In the genomic region with DNA sequence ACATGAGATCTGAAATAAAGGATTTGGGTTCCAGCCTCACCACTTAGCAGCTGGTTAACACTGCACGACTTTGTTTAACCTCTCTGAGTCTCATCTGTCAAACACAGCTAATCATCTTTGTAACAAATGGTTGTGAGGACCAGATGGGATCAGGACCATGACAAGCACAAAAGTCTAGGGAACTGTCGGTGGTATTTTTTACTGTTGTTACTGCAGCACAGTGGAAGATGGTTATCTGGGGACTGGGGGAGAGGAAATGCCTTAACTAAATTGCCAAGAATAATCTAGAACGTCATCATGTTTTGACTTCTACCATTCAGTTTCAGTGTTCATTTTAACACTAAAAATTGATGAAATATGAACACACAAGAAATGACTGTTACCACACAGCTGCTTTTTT, we compare ENCODE assay signal across 27 cellular contexts.
A peak's percentile ranks its signal among the peaks of the same experiment; 100 is the strongest.
DNase-seq lines count a peak whose midpoint lies in the region; ATAC-seq, FAIRE-seq and TF ChIP-seq lines count a peak whose summit lies in the region.
"Had no signal": no experiment of that assay in that cellular context is flagged by ENCODE, and none has a peak within 500 bp of the region (broad histone marks: within the 10 kb centered on the region; RNA-seq: fewer than 3 reads in every experiment).

No MANE protein-coding gene starts in this region.

- no peak for TF ChIP-seq CTCF in GM23338 (conservative IDR thresholded peaks at IDR 0.05; ENCODE audit: low read depth in 2 of 2)
- TF ChIP-seq CTCF in endothelial cell of umbilical vein (IDR thresholded peaks at IDR 0.05; ENCODE audit: extremely low read depth in 1 of 2, insufficient read depth in 1 of 2, low read depth in 1 of 2, low read length in 2 of 2): no peak

- H3K4me2 ChIP-seq in GM23338 (no peak overlapping the region), endothelial cell of umbilical vein (ENCODE audit: insufficient read depth, low read length) (peak overlapping the region; percentile 49)

- no peaks in the 10 kb centered on the region for H3K27me3 ChIP-seq in GM23338 (ENCODE audit: insufficient read depth)
- no peaks in the 10 kb centered on the region for H3K27me3 ChIP-seq in endothelial cell of umbilical vein (ENCODE audit: control insufficient read depth in 2 of 2, insufficient read depth in 2 of 2, low read length in 2 of 2)
- H3K27me3 ChIP-seq: heart right ventricle, ovary, thyroid gland had no signal

- TF ChIP-seq POLR2A in endothelial cell of umbilical vein (IDR thresholded peaks at IDR 0.05; ENCODE audit: low read depth, low read length): no peak

- POLR2A ChIA-PET in endothelial cell of umbilical vein (lab: Charles Lee): interaction anchor here (0.9 kb wide), 1 partner anchor 98 kb away, joined by 3 read pairs; no protein-coding TSS in a partner anchor

- H3K27me3 Mint-ChIP-seq in GM23338 (ENCODE audit: insufficient read depth, low read depth, poor library complexity): peaks cover 2% of the 10 kb centered on the region
- H3K27me3 Mint-ChIP-seq: activated CD4-positive, alpha-beta T cell treated with anti-CD3 and anti-CD28 coated beads, Interleukin-2, amount 10 ng/mL, durations not matched to agents 7 days and 5 days; central memory CD8-positive, alpha-beta T cell; stimulated activated naive B cell treated with anti-CD40 and anti-IgM and Interleukin-4, amounts not matched to agents 10 μg/mL and 1 μg/mL and 100 μg/mL, for 72 hours had no signal

- dilution Hi-C loops in endothelial cell of umbilical vein (cut with MboI; ENCODE audit: extremely low pct_ligation_motif_present, low sequenced_read_pairs): no loop called here

- H3K4me1 ChIP-seq in GM23338 (ENCODE audit: insufficient read depth): no peaks in the 10 kb centered on the region
- H3K4me1 ChIP-seq in endothelial cell of umbilical vein (ENCODE audit: control insufficient read depth, extremely low read depth, insufficient read depth, low read length): peaks cover 12% of the 10 kb centered on the region

- H3K27ac ChIP-seq in GM23338 (ENCODE audit: low read depth) (no peak overlapping the region), endothelial cell of umbilical vein (ENCODE audit: insufficient read depth, low read depth, low read length) (peak overlapping the region; percentile 30)
- H3K27ac ChIP-seq: heart right ventricle, ovary, thyroid gland had no signal

- H3K9me3 ChIP-seq in endothelial cell of umbilical vein (replicated peaks; ENCODE audit: control insufficient read depth, insufficient read depth, low read length): no peaks in the 10 kb centered on the region
- H3K9me3 ChIP-seq: heart right ventricle, ovary, thyroid gland had no signal

- intact Hi-C loops in endothelial cell of umbilical vein (cut with micrococcal nuclease): loop anchor here (2.0 to 10.0 kb wide), 3 partner anchors 18 to 1998 kb away; no protein-coding TSS in a partner anchor

- no peaks in the 10 kb centered on the region for H4K20me1 ChIP-seq in GM23338 (replicated peaks; ENCODE audit: insufficient read depth)
- no peaks in the 10 kb centered on the region for H4K20me1 ChIP-seq in endothelial cell of umbilical vein (replicated peaks; ENCODE audit: control insufficient read depth, extremely low read depth, insufficient read depth, low read length)

- BruUV-seq in endothelial cell of umbilical vein (replicated peaks; lab: Mats Ljungman, UMichigan): no TSS peak

- no peak overlapping the region for H2AFZ ChIP-seq in GM23338
- H2AFZ ChIP-seq in endothelial cell of umbilical vein (ENCODE audit: low read depth, low read length): no peak overlapping the region

- no peak overlapping the region for H3K9ac ChIP-seq in endothelial cell of umbilical vein (replicated peaks; ENCODE audit: extremely low read depth, insufficient read depth, low read length)

- no peaks in the 10 kb centered on the region for H3K9me1 ChIP-seq in endothelial cell of umbilical vein (replicated peaks; ENCODE audit: control insufficient read depth, extremely low read depth, insufficient read depth, low read length)

- H3K36me3 Mint-ChIP-seq in GM23338 (ENCODE audit: low read depth): peaks cover 20% of the 10 kb centered on the region
- H3K36me3 Mint-ChIP-seq: stimulated activated naive B cell treated with anti-CD40 and anti-IgM and Interleukin-4, amounts not matched to agents 10 μg/mL and 1 μg/mL and 100 μg/mL, for 72 hours had no signal

- H3K9me3 Mint-ChIP-seq in GM23338: no peaks in the 10 kb centered on the region
- H3K9me3 Mint-ChIP-seq: activated CD4-positive, alpha-beta T cell treated with anti-CD3 and anti-CD28 coated beads, Interleukin-2, amount 10 ng/mL, durations not matched to agents 7 days and 5 days; central memory CD8-positive, alpha-beta T cell; stimulated activated naive B cell treated with anti-CD40 and anti-IgM and Interleukin-4, amounts not matched to agents 10 μg/mL and 1 μg/mL and 100 μg/mL, for 72 hours had no signal

- ATAC-seq in GM23338 (no peak), GM21526 (IDR thresholded peaks at IDR 0.05; ENCODE audit: low FRiP score, unreplicated experiment) (no peak)
- ATAC-seq: left ventricle myocardium superior; sciatic nerve; SK-N-SH treated with all-trans-retinoic acid at 6 μM for 48 hours; stimulated activated naive B cell treated with anti-CD40 and anti-IgM and Interleukin-4, amounts not matched to agents 10 μg/mL and 1 μg/mL and 100 μg/mL, for 72 hours had no signal

- CTCF ChIA-PET in endothelial cell of umbilical vein (lab: Charles Lee): interaction anchor here (1.0 to 3.0 kb wide), 2 partner anchors 191 to 274 kb away, joined by 3 to 16 read pairs; no protein-coding TSS in a partner anchor

- H3F3A ChIP-seq in GM23338 (replicated peaks; ENCODE audit: low read depth): no peaks in the 10 kb centered on the region

- DNase-seq in GM23338 (ENCODE audit: low spot score) (no peak), NCI-H82 treated with DMSO at 0.1 percent for 48 hours (lab: John Stamatoyannopoulos, UW; ENCODE audit: unreplicated experiment) (peak; percentile 3), endothelial cell of umbilical vein (ENCODE audit: low read depth, low spot score) (peak; percentile 82), non-pigmented ciliary epithelial cell (ENCODE audit: low read depth) (peak; percentile 18), NCI-H2227 (lab: John Stamatoyannopoulos, UW; ENCODE audit: unreplicated experiment) (no peak), GDM1 (lab: John Stamatoyannopoulos, UW) (no peak)
- DNase-seq: activated CD4-positive, alpha-beta T cell treated with anti-CD3 and anti-CD28 coated beads, Interleukin-2, amount 10 ng/mL, durations not matched to agents 7 days and 5 days; activated gamma-delta T cell treated with Interleukin-2 at 50 U/mL for 16 hours; amniotic stem cell; DND-41; effector CD8-positive, alpha-beta T cell; heart right ventricle; left ventricle myocardium superior; NCI-H1105 treated with DMSO at 0.1 percent for 48 hours; NCI-H2227 treated with DMSO at 0.1 percent for 48 hours; ovary; RPMI8226; stimulated activated naive B cell treated with anti-CD40 and anti-IgM and Interleukin-4, amounts not matched to agents 10 μg/mL and 1 μg/mL and 100 μg/mL, for 72 hours; T-helper 9 cell; thyroid gland had no signal

- H3K27ac Mint-ChIP-seq in GM23338: peak overlapping the region; percentile 55; the same call in 1 of the 2 replicates
- H3K27ac Mint-ChIP-seq: activated CD4-positive, alpha-beta T cell treated with anti-CD3 and anti-CD28 coated beads, Interleukin-2, amount 10 ng/mL, durations not matched to agents 7 days and 5 days; stimulated activated naive B cell treated with anti-CD40 and anti-IgM and Interleukin-4, amounts not matched to agents 10 μg/mL and 1 μg/mL and 100 μg/mL, for 72 hours had no signal

- H3K4me3 Mint-ChIP-seq in GM23338: no peak overlapping the region
- H3K4me3 Mint-ChIP-seq: activated CD4-positive, alpha-beta T cell treated with anti-CD3 and anti-CD28 coated beads, Interleukin-2, amount 10 ng/mL, durations not matched to agents 7 days and 5 days; central memory CD8-positive, alpha-beta T cell; stimulated activated naive B cell treated with anti-CD40 and anti-IgM and Interleukin-4, amounts not matched to agents 10 μg/mL and 1 μg/mL and 100 μg/mL, for 72 hours had no signal

- H3K79me2 ChIP-seq in GM23338 (replicated peaks; ENCODE audit: insufficient read depth): no peaks in the 10 kb centered on the region
- no peaks in the 10 kb centered on the region for H3K79me2 ChIP-seq in endothelial cell of umbilical vein (ENCODE audit: control insufficient read depth, insufficient read depth, low read length)

- peak; percentile 37 for FAIRE-seq in endothelial cell of umbilical vein (lab: Jason Lieb, UNC)
- FAIRE-seq: GM18507, H1, HTR-8/SVneo had no signal

- no peak overlapping the region for H3K4me3 ChIP-seq in GM23338
- H3K4me3 ChIP-seq in endothelial cell of umbilical vein (replicated peaks in 1 of 3; ENCODE audit: insufficient read depth in 1 of 3, low read depth in 1 of 3, low read length in 3 of 3): no peak overlapping the region
- H3K4me3 ChIP-seq: heart right ventricle, ovary, thyroid gland had no signal

- H3K36me3 ChIP-seq in GM23338 (ENCODE audit: insufficient read depth) (peaks cover 9% of the 10 kb centered on the region; the same call in 1 of the 2 replicates), endothelial cell of umbilical vein (ENCODE audit: control insufficient read depth in 2 of 2, extremely low read depth in 1 of 2, insufficient read depth in 2 of 2, low read length in 2 of 2) (peaks cover 0 to 3% of the 10 kb centered on the region in 2 experiments)
- H3K36me3 ChIP-seq: ovary, thyroid gland had no signal

- no peaks in the 10 kb centered on the region for H3K4me1 Mint-ChIP-seq in GM23338
- H3K4me1 Mint-ChIP-seq: central memory CD8-positive, alpha-beta T cell; stimulated activated naive B cell treated with anti-CD40 and anti-IgM and Interleukin-4, amounts not matched to agents 10 μg/mL and 1 μg/mL and 100 μg/mL, for 72 hours had no signal

- H3K9me2 ChIP-seq in GM23338 (ENCODE audit: insufficient read depth): no peaks in the 10 kb centered on the region

TF ChIP-seq in GM23338, 12 proteins besides CTCF, POLR2A, EP300 and RAD21 (continues in another document):
- TF ChIP-seq EZH2 (IDR thresholded peaks at IDR 0.05; ENCODE audit: low read depth, unreplicated experiment): no peak
- no peak for TF ChIP-seq ZNF331 (CRISPR knock-in tag; IDR thresholded peaks at IDR 0.05; ENCODE audit: low read depth)
- TF ChIP-seq CREB1 (CRISPR knock-in tag; IDR thresholded peaks at IDR 0.05; ENCODE audit: low read depth): no peak
- no peak for TF ChIP-seq JUNB (IDR thresholded peaks at IDR 0.05; ENCODE audit: unreplicated experiment)
- no peak for TF ChIP-seq EZH2phosphoT487 (IDR thresholded peaks at IDR 0.05; ENCODE audit: unreplicated experiment)

TF ChIP-seq in endothelial cell of umbilical vein, 7 proteins besides CTCF, POLR2A, EP300 and RAD21:
- TF ChIP-seq POLR2AphosphoS5 (IDR thresholded peaks at IDR 0.05; ENCODE audit: insufficient read depth, low read depth, low read length) (no peak), MYC (IDR thresholded peaks at IDR 0.05; ENCODE audit: low read depth, low read length) (no peak), JUN (IDR thresholded peaks at IDR 0.05; ENCODE audit: borderline replicate concordance, insufficient read depth, insufficient read length, low read depth) (peak; percentile 29), EZH2 (IDR thresholded peaks at IDR 0.05; ENCODE audit: borderline replicate concordance, low read depth, low read length, severe bottlenecking) (no peak), FOS (IDR thresholded peaks at IDR 0.05; ENCODE audit: borderline replicate concordance, insufficient read depth, low read length) (no peak), GATA2 (IDR thresholded peaks at IDR 0.05; ENCODE audit: insufficient read depth, insufficient read length, low read depth, low read length) (peak; percentile 84)

Comparison
In these comparisons a context has a peak if more than half of its experiments do, and no peak if none do; other contexts are left out.
1. DNase-seq: peak in NCI-H82 treated with DMSO at 0.1 percent for 48 hours (single experiment), endothelial cell of umbilical vein (single experiment) and non-pigmented ciliary epithelial cell (single experiment); none in GM23338 (single experiment), NCI-H2227 (single experiment) and GDM1 (single experiment).